In the genomic region with DNA sequence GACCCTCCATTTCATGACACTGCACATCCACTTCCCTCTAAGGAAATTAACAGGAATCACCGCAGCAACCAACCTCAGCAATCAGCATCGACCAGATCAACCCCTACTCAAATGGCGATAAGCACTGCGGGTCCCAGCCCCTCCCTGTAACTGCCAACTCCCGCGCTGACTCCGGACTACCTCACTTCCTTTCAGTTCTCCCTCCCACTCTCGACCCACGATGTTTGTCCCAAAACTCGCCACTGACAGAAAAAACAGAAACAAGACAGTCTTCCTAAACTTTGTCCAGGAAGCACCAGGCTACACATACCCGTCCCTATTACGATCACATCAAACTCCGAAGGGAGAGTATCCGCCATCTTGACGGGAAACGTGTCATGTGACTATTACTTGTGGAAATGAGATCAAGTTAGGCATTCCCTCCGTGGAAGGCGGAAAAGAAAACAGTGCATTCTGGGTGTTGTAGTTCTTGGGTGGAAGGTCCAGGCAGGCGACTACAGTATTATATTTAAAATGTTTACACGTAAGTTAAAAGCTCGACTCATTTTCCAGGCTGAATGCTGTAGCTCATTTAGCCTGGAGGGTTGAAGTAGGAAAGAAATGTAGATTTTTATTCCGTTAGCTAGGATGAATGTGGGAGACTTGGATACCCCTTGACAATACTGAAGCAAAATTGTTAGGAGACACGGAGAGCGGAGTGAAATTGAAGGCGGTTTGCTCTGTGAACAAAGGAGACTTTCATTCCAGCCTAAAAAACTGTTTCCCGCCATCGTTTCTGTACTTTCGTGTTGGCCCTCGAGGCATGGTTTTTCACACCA, we compare ENCODE assay signal across 8 cellular contexts. TPM values are rescaled to one million over a fixed set of nuclear protein-coding genes. Genes with fewer than 3 reads are reported as not detected.
DNase-seq lines count a peak whose midpoint lies in the region; ATAC-seq and TF ChIP-seq lines count a peak whose summit lies in the region.

A gene with protein sequence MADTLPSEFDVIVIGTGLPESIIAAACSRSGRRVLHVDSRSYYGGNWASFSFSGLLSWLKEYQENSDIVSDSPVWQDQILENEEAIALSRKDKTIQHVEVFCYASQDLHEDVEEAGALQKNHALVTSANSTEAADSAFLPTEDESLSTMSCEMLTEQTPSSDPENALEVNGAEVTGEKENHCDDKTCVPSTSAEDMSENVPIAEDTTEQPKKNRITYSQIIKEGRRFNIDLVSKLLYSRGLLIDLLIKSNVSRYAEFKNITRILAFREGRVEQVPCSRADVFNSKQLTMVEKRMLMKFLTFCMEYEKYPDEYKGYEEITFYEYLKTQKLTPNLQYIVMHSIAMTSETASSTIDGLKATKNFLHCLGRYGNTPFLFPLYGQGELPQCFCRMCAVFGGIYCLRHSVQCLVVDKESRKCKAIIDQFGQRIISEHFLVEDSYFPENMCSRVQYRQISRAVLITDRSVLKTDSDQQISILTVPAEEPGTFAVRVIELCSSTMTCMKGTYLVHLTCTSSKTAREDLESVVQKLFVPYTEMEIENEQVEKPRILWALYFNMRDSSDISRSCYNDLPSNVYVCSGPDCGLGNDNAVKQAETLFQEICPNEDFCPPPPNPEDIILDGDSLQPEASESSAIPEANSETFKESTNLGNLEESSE (minus strand): TSS at position 385 of the 818 bp plus-strand sequence. CDS start 26 bp downstream, at position 359.

- WGBS in lung, 2 donors, result 5 to 21% methylated on average over 29 of the region's 29 CpGs

- DNase-seq in A172 (ENCODE audit: low spot score) (peak; percentile 51), ecto neural progenitor cell (ENCODE audit: low spot score) (peak; percentile 70), lung (ENCODE audit: low spot score) (peak; percentile 72), COR-L47 (lab: John Stamatoyannopoulos, UW) (no peak)
- peak; percentile 22 for DNase-seq in activated CD4-positive, alpha-beta T cell treated with anti-CD3 and anti-CD28 coated beads for 1 hour
- peak; percentile 25 for DNase-seq in stimulated activated CD8-positive, alpha-beta memory T cell treated with anti-CD3 and anti-CD28 coated beads, Interleukin-12 subunit alpha, Interleukin-12 subunit beta, amount 100 ng/mL, for 1 hour (ENCODE audit: low read depth)

- no peaks in the 10 kb centered on the region for H3K27me3 ChIP-seq in lung (ENCODE audit: control insufficient read depth, insufficient read depth)

- no peaks in the 10 kb centered on the region for H3K4me1 ChIP-seq in lung (ENCODE audit: control insufficient read depth in 2 of 2, insufficient read depth in 2 of 2, low read length in 2 of 2)

- no peaks in the 10 kb centered on the region for H3K36me3 ChIP-seq in lung (ENCODE audit: control insufficient read depth in 2 of 2, insufficient read depth in 2 of 2, low read length in 2 of 2)

- TF ChIP-seq CTCF in lung (IDR thresholded peaks at IDR 0.05; ENCODE audit: control extremely low read depth, extremely low read depth), result no peak

- peak within 1 kb of the TSS; percentile 54 to 91 for H3K27ac ChIP-seq in lung (ENCODE audit: low read depth in 1 of 2, low read length in 1 of 2)

- H3K4me3 ChIP-seq in lung, result peak within 1 kb of the TSS; percentile 48

- ATAC-seq in GM19043 (IDR thresholded peaks at IDR 0.05; ENCODE audit: low read depth, unreplicated experiment) (peak; percentile 99), HG03378 (IDR thresholded peaks at IDR 0.05; ENCODE audit: unreplicated experiment) (peak; percentile 99), lung (ENCODE audit: insufficient read depth, low FRiP score) (peak; percentile 93)

- no peaks in the 10 kb centered on the region for H3K9me3 ChIP-seq in lung (ENCODE audit: control insufficient read depth in 2 of 2, insufficient read depth in 1 of 2, low read length in 1 of 2)

RNA-seq across cellular contexts. Expression of the gene that starts here (rescaled TPM):
- total RNA-seq in A172 (2014; rRNA removed; shearing (Covaris generic)), result 11.6 and 12.7 TPM in 2 replicates
- 10 to 100 TPM; 13.7 to 44.8 TPM for total RNA-seq in lung
- 10 to 100 TPM in 1 of 2 donors, 1 to 10 TPM in 1; 9.2 to 10.4 TPM for polyA plus RNA-seq in lung
